1 cellular context compared by ENCODE assay signal in the genomic region with DNA sequence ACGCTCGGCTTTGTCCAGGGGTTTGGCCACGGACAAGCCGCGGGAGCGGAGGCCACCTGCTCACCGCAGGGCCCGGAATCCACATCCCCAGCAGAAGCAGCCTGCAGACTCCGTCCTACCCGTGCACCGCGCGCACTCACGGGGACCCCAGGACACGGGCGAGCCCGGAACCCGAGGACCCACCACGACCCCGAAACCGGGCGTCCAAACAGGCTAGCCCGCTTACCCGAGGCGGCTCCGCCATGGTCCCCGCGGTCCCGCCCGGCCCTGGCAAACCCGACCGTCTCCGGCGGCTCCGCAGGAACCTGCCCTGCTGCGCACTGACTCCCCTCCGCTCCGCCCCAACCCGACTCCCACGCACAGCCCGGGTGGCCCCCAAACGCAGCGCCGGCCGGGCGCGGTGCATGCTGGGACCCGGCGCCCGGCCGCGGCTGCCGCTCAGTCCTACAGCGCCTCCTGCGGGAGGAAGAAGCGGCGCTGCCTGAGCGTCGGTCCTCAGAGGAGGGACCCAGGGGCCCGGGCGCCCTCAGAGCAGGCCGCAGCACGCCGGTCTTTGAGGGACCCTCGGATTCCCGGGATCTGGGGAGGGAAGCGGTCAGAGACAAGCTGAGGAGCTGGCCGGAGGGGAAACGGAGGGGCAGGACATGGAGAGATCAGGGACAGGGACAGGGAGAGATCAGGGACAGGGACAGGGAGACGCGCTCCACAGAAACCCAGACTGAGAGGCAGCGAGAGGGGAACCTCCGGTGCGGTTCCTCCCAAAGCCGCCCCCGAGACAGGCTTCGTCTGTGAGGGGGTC.
TF ChIP-seq lines count a peak whose summit lies in the region.

A gene with protein sequence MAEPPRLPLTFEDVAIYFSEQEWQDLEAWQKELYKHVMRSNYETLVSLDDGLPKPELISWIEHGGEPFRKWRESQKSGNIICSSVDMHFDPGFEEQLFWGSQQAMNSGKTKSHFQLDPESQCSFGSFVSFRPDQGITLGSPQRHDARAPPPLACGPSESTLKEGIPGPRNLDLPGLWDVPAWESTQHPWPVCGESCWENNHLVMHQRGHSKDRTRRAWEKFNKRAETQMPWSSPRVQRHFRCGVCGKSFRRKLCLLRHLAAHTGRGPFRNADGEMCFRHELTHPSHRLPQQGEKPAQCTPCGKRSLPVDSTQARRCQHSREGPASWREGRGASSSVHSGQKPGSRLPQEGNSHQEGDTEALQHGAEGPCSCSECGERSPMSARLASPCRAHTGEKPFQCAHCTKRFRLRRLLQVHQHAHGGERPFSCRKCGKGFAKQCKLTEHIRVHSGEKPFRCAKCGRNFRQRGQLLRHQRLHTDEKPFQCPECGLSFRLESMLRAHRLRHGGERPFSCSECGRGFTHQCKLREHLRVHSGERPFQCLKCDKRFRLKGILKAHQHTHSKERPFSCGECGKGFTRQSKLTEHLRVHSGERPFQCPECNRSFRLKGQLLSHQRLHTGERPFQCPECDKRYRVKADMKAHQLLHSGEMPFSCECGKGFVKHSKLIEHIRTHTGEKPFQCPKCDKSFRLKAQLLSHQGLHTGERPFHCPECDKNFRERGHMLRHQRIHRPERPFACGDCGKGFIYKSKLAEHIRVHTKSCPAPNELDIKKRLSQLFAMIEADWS (minus strand): TSS at position 322 of the 799 bp plus-strand sequence. CDS start 78 bp downstream, at position 244.

TF ChIP-seq in HEK293, 187 proteins besides CTCF, POLR2A, EP300 and RAD21 (continued from another document):
- TF ChIP-seq, protein P1, sequence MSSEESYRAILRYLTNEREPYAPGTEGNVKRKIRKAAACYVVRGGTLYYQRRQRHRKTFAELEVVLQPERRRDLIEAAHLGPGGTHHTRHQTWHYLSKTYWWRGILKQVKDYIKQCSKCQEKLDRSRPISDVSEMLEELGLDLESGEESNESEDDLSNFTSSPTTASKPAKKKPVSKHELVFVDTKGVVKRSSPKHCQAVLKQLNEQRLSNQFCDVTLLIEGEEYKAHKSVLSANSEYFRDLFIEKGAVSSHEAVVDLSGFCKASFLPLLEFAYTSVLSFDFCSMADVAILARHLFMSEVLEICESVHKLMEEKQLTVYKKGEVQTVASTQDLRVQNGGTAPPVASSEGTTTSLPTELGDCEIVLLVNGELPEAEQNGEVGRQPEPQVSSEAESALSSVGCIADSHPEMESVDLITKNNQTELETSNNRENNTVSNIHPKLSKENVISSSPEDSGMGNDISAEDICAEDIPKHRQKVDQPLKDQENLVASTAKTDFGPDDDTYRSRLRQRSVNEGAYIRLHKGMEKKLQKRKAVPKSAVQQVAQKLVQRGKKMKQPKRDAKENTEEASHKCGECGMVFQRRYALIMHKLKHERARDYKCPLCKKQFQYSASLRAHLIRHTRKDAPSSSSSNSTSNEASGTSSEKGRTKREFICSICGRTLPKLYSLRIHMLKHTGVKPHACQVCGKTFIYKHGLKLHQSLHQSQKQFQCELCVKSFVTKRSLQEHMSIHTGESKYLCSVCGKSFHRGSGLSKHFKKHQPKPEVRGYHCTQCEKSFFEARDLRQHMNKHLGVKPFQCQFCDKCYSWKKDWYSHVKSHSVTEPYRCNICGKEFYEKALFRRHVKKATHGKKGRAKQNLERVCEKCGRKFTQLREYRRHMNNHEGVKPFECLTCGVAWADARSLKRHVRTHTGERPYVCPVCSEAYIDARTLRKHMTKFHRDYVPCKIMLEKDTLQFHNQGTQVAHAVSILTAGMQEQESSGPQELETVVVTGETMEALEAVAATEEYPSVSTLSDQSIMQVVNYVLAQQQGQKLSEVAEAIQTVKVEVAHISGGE (tag by site-specific recombination; conservative IDR thresholded peaks at IDR 0.05; ENCODE audit: low read depth) = peak; percentile 48
- TF ChIP-seq, protein P2, sequence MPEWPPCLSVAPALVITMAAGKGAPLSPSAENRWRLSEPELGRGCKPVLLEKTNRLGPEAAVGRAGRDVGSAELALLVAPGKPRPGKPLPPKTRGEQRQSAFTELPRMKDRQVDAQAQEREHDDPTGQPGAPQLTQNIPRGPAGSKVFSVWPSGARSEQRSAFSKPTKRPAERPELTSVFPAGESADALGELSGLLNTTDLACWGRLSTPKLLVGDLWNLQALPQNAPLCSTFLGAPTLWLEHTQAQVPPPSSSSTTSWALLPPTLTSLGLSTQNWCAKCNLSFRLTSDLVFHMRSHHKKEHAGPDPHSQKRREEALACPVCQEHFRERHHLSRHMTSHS (tag by site-specific recombination; IDR thresholded peaks at IDR 0.05) = no peak
- TF ChIP-seq ZNF747 (tag by site-specific recombination; IDR thresholded peaks at IDR 0.05) (no peak), ZFP3 (tag by site-specific recombination; IDR thresholded peaks at IDR 0.05; ENCODE audit: low read depth) (no peak), SP3 (tag by site-specific recombination; IDR thresholded peaks at IDR 0.05) (peak; percentile 59), ZNF221 (tag by site-specific recombination; IDR thresholded peaks at IDR 0.05; ENCODE audit: borderline replicate concordance) (no peak), ZNF121 (tag by site-specific recombination; IDR thresholded peaks at IDR 0.05) (0 out of 2 replicates have a peak, but pooled peaks have one; percentile 19), ZEB2 (tag by site-specific recombination; IDR thresholded peaks at IDR 0.05) (peak; percentile 85), SCRT1 (tag by site-specific recombination; IDR thresholded peaks at IDR 0.05; ENCODE audit: borderline replicate concordance) (no peak), ZNF510 (tag by site-specific recombination; IDR thresholded peaks at IDR 0.05; ENCODE audit: insufficient replicate concordance) (no peak), ZBTB7A (tag by site-specific recombination; IDR thresholded peaks at IDR 0.05; ENCODE audit: low read depth) (peak; percentile 94), ZNF157 (tag by site-specific recombination; IDR thresholded peaks at IDR 0.05) (no peak), BCL11B (tag by site-specific recombination; IDR thresholded peaks at IDR 0.05; ENCODE audit: low read depth) (no peak; the same call in 1 of the 2 replicates), ZFP37 (tag by site-specific recombination; IDR thresholded peaks at IDR 0.05) (peak; percentile 75), ZNF211 (tag by site-specific recombination; IDR thresholded peaks at IDR 0.05; ENCODE audit: low read depth) (no peak), ZNF16 (tag by site-specific recombination; IDR thresholded peaks at IDR 0.05; ENCODE audit: low read depth) (no peak), ZNF174 (tag by site-specific recombination; IDR thresholded peaks at IDR 0.05) (no peak), GLI2 (tag by site-specific recombination; IDR thresholded peaks at IDR 0.05; ENCODE audit: borderline replicate concordance, low read depth) (no peak), ZNF610 (tag by site-specific recombination; IDR thresholded peaks at IDR 0.05; ENCODE audit: borderline replicate concordance) (peak; percentile 50), IKZF3 (tag by site-specific recombination; IDR thresholded peaks at IDR 0.05) (peak; percentile 14; the same call in 1 of the 2 replicates), ZNF544 (tag by site-specific recombination; IDR thresholded peaks at IDR 0.05) (no peak), ZNF292 (tag by site-specific recombination; IDR thresholded peaks at IDR 0.05; ENCODE audit: borderline replicate concordance, low read depth) (no peak), ZNF658 (tag by site-specific recombination; IDR thresholded peaks at IDR 0.05) (no peak), SCRT2 (tag by site-specific recombination; IDR thresholded peaks at IDR 0.05) (peak; percentile 65; the same call in 1 of the 2 replicates), ZNF600 (tag by site-specific recombination; IDR thresholded peaks at IDR 0.05) (peak; percentile 95), ZNF324 (tag by site-specific recombination; IDR thresholded peaks at IDR 0.05) (no peak; the same call in none of the 2 replicates), ZBTB21 (tag by site-specific recombination; IDR thresholded peaks at IDR 0.05) (no peak), ZNF768 (tag by site-specific recombination; IDR thresholded peaks at IDR 0.05) (no peak), ZNF175 (tag by site-specific recombination; IDR thresholded peaks at IDR 0.05) (no peak), ZNF394 (tag by site-specific recombination; IDR thresholded peaks at IDR 0.05; ENCODE audit: borderline replicate concordance) (peak; percentile 7; the same call in 1 of the 2 replicates), SP2 (tag by site-specific recombination; IDR thresholded peaks at IDR 0.05) (peak; percentile 71), ZNF248 (tag by site-specific recombination; IDR thresholded peaks at IDR 0.05) (no peak), RBAK (tag by site-specific recombination; IDR thresholded peaks at IDR 0.05) (no peak), ZBTB48 (tag by site-specific recombination; IDR thresholded peaks at IDR 0.05) (peak; percentile 91), ZNF701 (tag by site-specific recombination; IDR thresholded peaks at IDR 0.05) (no peak), ZFHX2 (tag by site-specific recombination; conservative IDR thresholded peaks at IDR 0.05) (peak; percentile 82), ZNF654 (tag by site-specific recombination; IDR thresholded peaks at IDR 0.05; ENCODE audit: low read depth) (peak; percentile 47)
- TF ChIP-seq, protein P3, sequence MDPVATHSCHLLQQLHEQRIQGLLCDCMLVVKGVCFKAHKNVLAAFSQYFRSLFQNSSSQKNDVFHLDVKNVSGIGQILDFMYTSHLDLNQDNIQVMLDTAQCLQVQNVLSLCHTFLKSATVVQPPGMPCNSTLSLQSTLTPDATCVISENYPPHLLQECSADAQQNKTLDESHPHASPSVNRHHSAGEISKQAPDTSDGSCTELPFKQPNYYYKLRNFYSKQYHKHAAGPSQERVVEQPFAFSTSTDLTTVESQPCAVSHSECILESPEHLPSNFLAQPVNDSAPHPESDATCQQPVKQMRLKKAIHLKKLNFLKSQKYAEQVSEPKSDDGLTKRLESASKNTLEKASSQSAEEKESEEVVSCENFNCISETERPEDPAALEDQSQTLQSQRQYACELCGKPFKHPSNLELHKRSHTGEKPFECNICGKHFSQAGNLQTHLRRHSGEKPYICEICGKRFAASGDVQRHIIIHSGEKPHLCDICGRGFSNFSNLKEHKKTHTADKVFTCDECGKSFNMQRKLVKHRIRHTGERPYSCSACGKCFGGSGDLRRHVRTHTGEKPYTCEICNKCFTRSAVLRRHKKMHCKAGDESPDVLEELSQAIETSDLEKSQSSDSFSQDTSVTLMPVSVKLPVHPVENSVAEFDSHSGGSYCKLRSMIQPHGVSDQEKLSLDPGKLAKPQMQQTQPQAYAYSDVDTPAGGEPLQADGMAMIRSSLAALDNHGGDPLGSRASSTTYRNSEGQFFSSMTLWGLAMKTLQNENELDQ (tag by site-specific recombination; IDR thresholded peaks at IDR 0.05; ENCODE audit: low read depth) = no peak
- TF ChIP-seq, protein P4, sequence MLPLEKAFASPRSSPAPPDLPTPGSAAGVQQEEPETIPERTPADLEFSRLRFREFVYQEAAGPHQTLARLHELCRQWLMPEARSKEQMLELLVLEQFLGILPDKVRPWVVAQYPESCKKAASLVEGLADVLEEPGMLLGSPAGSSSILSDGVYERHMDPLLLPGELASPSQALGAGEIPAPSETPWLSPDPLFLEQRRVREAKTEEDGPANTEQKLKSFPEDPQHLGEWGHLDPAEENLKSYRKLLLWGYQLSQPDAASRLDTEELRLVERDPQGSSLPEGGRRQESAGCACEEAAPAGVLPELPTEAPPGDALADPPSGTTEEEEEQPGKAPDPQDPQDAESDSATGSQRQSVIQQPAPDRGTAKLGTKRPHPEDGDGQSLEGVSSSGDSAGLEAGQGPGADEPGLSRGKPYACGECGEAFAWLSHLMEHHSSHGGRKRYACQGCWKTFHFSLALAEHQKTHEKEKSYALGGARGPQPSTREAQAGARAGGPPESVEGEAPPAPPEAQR (tag by site-specific recombination; IDR thresholded peaks at IDR 0.05) = no peak
- TF ChIP-seq, protein P5, sequence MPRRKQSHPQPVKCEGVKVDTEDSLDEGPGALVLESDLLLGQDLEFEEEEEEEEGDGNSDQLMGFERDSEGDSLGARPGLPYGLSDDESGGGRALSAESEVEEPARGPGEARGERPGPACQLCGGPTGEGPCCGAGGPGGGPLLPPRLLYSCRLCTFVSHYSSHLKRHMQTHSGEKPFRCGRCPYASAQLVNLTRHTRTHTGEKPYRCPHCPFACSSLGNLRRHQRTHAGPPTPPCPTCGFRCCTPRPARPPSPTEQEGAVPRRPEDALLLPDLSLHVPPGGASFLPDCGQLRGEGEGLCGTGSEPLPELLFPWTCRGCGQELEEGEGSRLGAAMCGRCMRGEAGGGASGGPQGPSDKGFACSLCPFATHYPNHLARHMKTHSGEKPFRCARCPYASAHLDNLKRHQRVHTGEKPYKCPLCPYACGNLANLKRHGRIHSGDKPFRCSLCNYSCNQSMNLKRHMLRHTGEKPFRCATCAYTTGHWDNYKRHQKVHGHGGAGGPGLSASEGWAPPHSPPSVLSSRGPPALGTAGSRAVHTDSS (tag by site-specific recombination; IDR thresholded peaks at IDR 0.05) = no peak
- TF ChIP-seq, protein P6, sequence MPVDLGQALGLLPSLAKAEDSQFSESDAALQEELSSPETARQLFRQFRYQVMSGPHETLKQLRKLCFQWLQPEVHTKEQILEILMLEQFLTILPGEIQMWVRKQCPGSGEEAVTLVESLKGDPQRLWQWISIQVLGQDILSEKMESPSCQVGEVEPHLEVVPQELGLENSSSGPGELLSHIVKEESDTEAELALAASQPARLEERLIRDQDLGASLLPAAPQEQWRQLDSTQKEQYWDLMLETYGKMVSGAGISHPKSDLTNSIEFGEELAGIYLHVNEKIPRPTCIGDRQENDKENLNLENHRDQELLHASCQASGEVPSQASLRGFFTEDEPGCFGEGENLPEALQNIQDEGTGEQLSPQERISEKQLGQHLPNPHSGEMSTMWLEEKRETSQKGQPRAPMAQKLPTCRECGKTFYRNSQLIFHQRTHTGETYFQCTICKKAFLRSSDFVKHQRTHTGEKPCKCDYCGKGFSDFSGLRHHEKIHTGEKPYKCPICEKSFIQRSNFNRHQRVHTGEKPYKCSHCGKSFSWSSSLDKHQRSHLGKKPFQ (tag by site-specific recombination; IDR thresholded peaks at IDR 0.05) = no peak
TF ChIP-seq in HEK293: peak in this region for 68.
